16 cellular contexts compared by ENCODE assay signal in genomic region chr5:141950207-141951005, GRCh38. TPM values are rescaled to one million over a fixed set of nuclear protein-coding genes. Genes with fewer than 3 reads are reported as not detected.
DNase-seq lines count a peak whose midpoint lies in the region; ATAC-seq, FAIRE-seq and TF ChIP-seq lines count a peak whose summit lies in the region.
"Had no signal": no experiment of that assay in that cellular context is flagged by ENCODE, and none has a peak within 500 bp of the region (broad histone marks: within the 10 kb centered on the region; RNA-seq: fewer than 3 reads in every experiment).

No MANE protein-coding gene starts in this region.

- ATAC-seq in activated naive CD8-positive, alpha-beta T cell treated with anti-CD3 and anti-CD28 coated beads, Interleukin-2, amount 50 U/mL, for 24 hours = peak; percentile 48
- no peak for ATAC-seq in GM19328 (IDR thresholded peaks at IDR 0.05; ENCODE audit: unreplicated experiment)

- no peak for TF ChIP-seq CTCF in HEK293 (tag by site-specific recombination; IDR thresholded peaks at IDR 0.05)
- TF ChIP-seq CTCF in endothelial cell of umbilical vein (IDR thresholded peaks at IDR 0.05; ENCODE audit: extremely low read depth in 1 of 2, insufficient read depth in 1 of 2, low read depth in 1 of 2, low read length in 2 of 2) = no peak

- H3K27ac ChIP-seq in BLaER1 (no peak overlapping the region), HEK293 (ENCODE audit: extremely low read depth, low read depth, low read length) (no peak overlapping the region), endothelial cell of umbilical vein (ENCODE audit: insufficient read depth, low read depth, low read length) (no peak overlapping the region)

- H3K9me3 ChIP-seq in BLaER1 (no peaks in the 10 kb centered on the region), HEK293 (ENCODE audit: control insufficient read depth, insufficient read depth, low read depth, low read length) (no peaks in the 10 kb centered on the region), endothelial cell of umbilical vein (replicated peaks; ENCODE audit: control insufficient read depth, insufficient read depth, low read length) (no peaks in the 10 kb centered on the region)

- peaks cover 57% of the 10 kb centered on the region for H3K4me1 ChIP-seq in BLaER1
- no peaks in the 10 kb centered on the region for H3K4me1 ChIP-seq in HEK293 (ENCODE audit: control insufficient read depth, insufficient read depth, low read length)
- peaks cover 60% of the 10 kb centered on the region for H3K4me1 ChIP-seq in endothelial cell of umbilical vein (ENCODE audit: control insufficient read depth, extremely low read depth, insufficient read depth, low read length)

- no peaks in the 10 kb centered on the region for H3K27me3 Mint-ChIP-seq in activated naive CD8-positive, alpha-beta T cell treated with anti-CD3 and anti-CD28 coated beads, Interleukin-2, amount 50 U/mL, for 24 hours
- H3K27me3 Mint-ChIP-seq in activated naive CD8-positive, alpha-beta T cell treated with anti-CD3 and anti-CD28 coated beads for 36 hours = no peaks in the 10 kb centered on the region
- H3K27me3 Mint-ChIP-seq: B cell had no signal

- POLR2A ChIA-PET in HEK293 (lab: Yijun Ruan, JAX) (no interaction called here), endothelial cell of umbilical vein (lab: Charles Lee) (no interaction called here)

- DNase-seq in activated naive CD8-positive, alpha-beta T cell treated with anti-CD3 and anti-CD28 coated beads, Interleukin-2, amount 50 U/mL, for 24 hours = no peak
- DNase-seq in activated naive CD8-positive, alpha-beta T cell treated with anti-CD3 and anti-CD28 coated beads for 36 hours = no peak
- DNase-seq in endothelial cell of umbilical vein (ENCODE audit: low read depth, low spot score) (no peak), hepatic stellate cell (ENCODE audit: low spot score) (no peak)
- DNase-seq: GDM1, HCEC 1CT had no signal

- H3K9me1 ChIP-seq in endothelial cell of umbilical vein (replicated peaks; ENCODE audit: control insufficient read depth, extremely low read depth, insufficient read depth, low read length) = no peaks in the 10 kb centered on the region

- CTCF ChIA-PET in HEK293 (lab: Yijun Ruan, JAX) = interaction anchor here (0.7 to 1.9 kb wide), 6 partner anchors 9 to 243 kb away, joined by 3 to 16 read pairs (median 3); no protein-coding TSS in a partner anchor
- CTCF ChIA-PET in endothelial cell of umbilical vein (lab: Charles Lee) = interaction anchor here (1.4 to 2.5 kb wide), 2 partner anchors 10 to 17 kb away, joined by 3 to 16 read pairs; no protein-coding TSS in a partner anchor

- no peak overlapping the region for H3K27ac Mint-ChIP-seq in activated naive CD8-positive, alpha-beta T cell treated with anti-CD3 and anti-CD28 coated beads, Interleukin-2, amount 50 U/mL, for 24 hours
- H3K27ac Mint-ChIP-seq in activated naive CD8-positive, alpha-beta T cell treated with anti-CD3 and anti-CD28 coated beads for 36 hours = no peak overlapping the region
- H3K27ac Mint-ChIP-seq: B cell; CD8-positive, alpha-beta T cell had no signal

- no peak overlapping the region for H2AFZ ChIP-seq in endothelial cell of umbilical vein (ENCODE audit: low read depth, low read length)

- H3K4me3 Mint-ChIP-seq in activated naive CD8-positive, alpha-beta T cell treated with anti-CD3 and anti-CD28 coated beads, Interleukin-2, amount 50 U/mL, for 24 hours = no peak overlapping the region
- H3K4me3 Mint-ChIP-seq in activated naive CD8-positive, alpha-beta T cell treated with anti-CD3 and anti-CD28 coated beads for 36 hours = no peak overlapping the region
- H3K4me3 Mint-ChIP-seq: B cell, CD14-positive monocyte had no signal

- H3K36me3 Mint-ChIP-seq in activated naive CD8-positive, alpha-beta T cell treated with anti-CD3 and anti-CD28 coated beads, Interleukin-2, amount 50 U/mL, for 24 hours (ENCODE audit: low read depth) = no peaks in the 10 kb centered on the region
- no peaks in the 10 kb centered on the region for H3K36me3 Mint-ChIP-seq in activated naive CD8-positive, alpha-beta T cell treated with anti-CD3 and anti-CD28 coated beads for 36 hours

- H3K9ac ChIP-seq in BLaER1 (no peak overlapping the region), endothelial cell of umbilical vein (replicated peaks; ENCODE audit: extremely low read depth, insufficient read depth, low read length) (no peak overlapping the region)

- no peak for TF ChIP-seq POLR2A in endothelial cell of umbilical vein (IDR thresholded peaks at IDR 0.05; ENCODE audit: low read depth, low read length)

- peaks cover 8% of the 10 kb centered on the region for H3K4me1 Mint-ChIP-seq in activated naive CD8-positive, alpha-beta T cell treated with anti-CD3 and anti-CD28 coated beads, Interleukin-2, amount 50 U/mL, for 24 hours
- H3K4me1 Mint-ChIP-seq in activated naive CD8-positive, alpha-beta T cell treated with anti-CD3 and anti-CD28 coated beads for 36 hours = peaks cover 12% of the 10 kb centered on the region

- no peaks in the 10 kb centered on the region for H3K9me3 Mint-ChIP-seq in activated naive CD8-positive, alpha-beta T cell treated with anti-CD3 and anti-CD28 coated beads, Interleukin-2, amount 50 U/mL, for 24 hours
- H3K9me3 Mint-ChIP-seq in activated naive CD8-positive, alpha-beta T cell treated with anti-CD3 and anti-CD28 coated beads for 36 hours = no peaks in the 10 kb centered on the region
- H3K9me3 Mint-ChIP-seq: CD14-positive monocyte; CD8-positive, alpha-beta T cell had no signal

- no TSS peak for BruUV-seq in endothelial cell of umbilical vein (replicated peaks; lab: Mats Ljungman, UMichigan)

- dilution Hi-C loops in endothelial cell of umbilical vein (cut with MboI; ENCODE audit: extremely low pct_ligation_motif_present, low sequenced_read_pairs) = no loop called here

- H3K79me2 ChIP-seq in endothelial cell of umbilical vein (ENCODE audit: control insufficient read depth, insufficient read depth, low read length) = no peaks in the 10 kb centered on the region

- H3K27me3 ChIP-seq in BLaER1 (no peaks in the 10 kb centered on the region), endothelial cell of umbilical vein (ENCODE audit: control insufficient read depth in 2 of 2, insufficient read depth in 2 of 2, low read length in 2 of 2) (no peaks in the 10 kb centered on the region)

- peak overlapping the region; percentile 78 for H3K4me2 ChIP-seq in BLaER1
- no peak overlapping the region for H3K4me2 ChIP-seq in endothelial cell of umbilical vein (ENCODE audit: insufficient read depth, low read length)

- H3K4me3 ChIP-seq in BLaER1 (no peak overlapping the region), HEK293 (ENCODE audit: low read depth, low read length) (no peak overlapping the region), endothelial cell of umbilical vein (replicated peaks in 1 of 3; ENCODE audit: insufficient read depth in 1 of 3, low read depth in 1 of 3, low read length in 3 of 3) (no peak overlapping the region)

- FAIRE-seq in endothelial cell of umbilical vein (lab: Jason Lieb, UNC) = peak; percentile 31
- FAIRE-seq: A204.1, D721Med, GM19239 had no signal

- intact Hi-C loops in endothelial cell of umbilical vein (cut with micrococcal nuclease) = no loop called here

- H4K20me1 ChIP-seq in BLaER1 (no peaks in the 10 kb centered on the region), endothelial cell of umbilical vein (replicated peaks; ENCODE audit: control insufficient read depth, extremely low read depth, insufficient read depth, low read length) (no peaks in the 10 kb centered on the region)

- H3K36me3 ChIP-seq in BLaER1 = no peaks in the 10 kb centered on the region
- H3K36me3 ChIP-seq in HEK293 (ENCODE audit: control insufficient read depth in 2 of 2, insufficient read depth in 1 of 2, low read length in 2 of 2) = no peaks in the 10 kb centered on the region
- H3K36me3 ChIP-seq in endothelial cell of umbilical vein (ENCODE audit: control insufficient read depth in 2 of 2, extremely low read depth in 1 of 2, insufficient read depth in 2 of 2, low read length in 2 of 2) = no peaks in the 10 kb centered on the region

TF ChIP-seq in HEK293, 187 proteins besides CTCF, POLR2A, EP300 and RAD21 (continues in another document):
- TF ChIP-seq ZFP3 (tag by site-specific recombination; IDR thresholded peaks at IDR 0.05; ENCODE audit: low read depth) = no peak

TF ChIP-seq in endothelial cell of umbilical vein, 7 proteins besides CTCF, POLR2A, EP300 and RAD21 (continues in another document):
- TF ChIP-seq FOS (IDR thresholded peaks at IDR 0.05; ENCODE audit: borderline replicate concordance, insufficient read depth, low read length) = no peak

RNA-seq across cellular contexts. Expression of gene PCDH12, which starts 7.6 kb away (rescaled TPM):
- total RNA-seq in activated naive CD8-positive, alpha-beta T cell treated with anti-CD3 and anti-CD28 coated beads for 36 hours = 1 to 10 TPM; 1.3 to 1.5 TPM
- 18.5 and 20.4 TPM in 2 replicates for total RNA-seq in endothelial cell of umbilical vein
- polyA plus RNA-seq in endothelial cell of umbilical vein = 5.5 and 6.2 TPM in 2 replicates
- 3.2 and 3.6 TPM in 2 replicates for polyA plus RNA-seq in endothelial cell of umbilical vein (2011; cell fraction: cytosol; rRNA removed)
- polyA plus RNA-seq in endothelial cell of umbilical vein (2011; cell fraction: nucleus; rRNA removed) = 2.6 and 2.9 TPM in 2 replicates
- polyA plus RNA-seq in endothelial cell of umbilical vein (2012) = 5.4 and 7.7 TPM in 2 replicates
- polyA minus RNA-seq in endothelial cell of umbilical vein = 6.9 and 10.3 TPM in 2 replicates
- polyA minus RNA-seq in endothelial cell of umbilical vein (2011; cell fraction: cytosol; rRNA and poly(A)+ RNA removed) = 0.82 TPM
- polyA minus RNA-seq in endothelial cell of umbilical vein (2011; cell fraction: nucleus; rRNA and poly(A)+ RNA removed) = 2.7 and 5.1 TPM in 2 replicates
- total RNA-seq: B cell; CD8-positive, alpha-beta T cell; H4 had no signal

RNA-seq across cellular contexts. Expression of gene RNF14, which starts 18.5 kb away (rescaled TPM):
- 10 to 100 TPM; 44.9 to 45.4 TPM for total RNA-seq in activated naive CD8-positive, alpha-beta T cell treated with anti-CD3 and anti-CD28 coated beads for 36 hours
- total RNA-seq in endothelial cell of umbilical vein = 53.1 and 55.9 TPM in 2 replicates
- 20.3 and 23.5 TPM in 2 replicates for polyA plus RNA-seq in endothelial cell of umbilical vein
- polyA plus RNA-seq in endothelial cell of umbilical vein (2011; cell fraction: cytosol; rRNA removed) = 31.4 and 34.3 TPM in 2 replicates
- polyA plus RNA-seq in endothelial cell of umbilical vein (2011; cell fraction: nucleus; rRNA removed) = 32.0 and 32.5 TPM in 2 replicates
- 75.7 and 87.2 TPM in 2 replicates for polyA plus RNA-seq in endothelial cell of umbilical vein (2012)
- 56.2 and 56.9 TPM in 2 replicates for polyA minus RNA-seq in endothelial cell of umbilical vein
- polyA minus RNA-seq in endothelial cell of umbilical vein (2011; cell fraction: cytosol; rRNA and poly(A)+ RNA removed) = 8.6 TPM
- 18.4 and 29.8 TPM in 2 replicates for polyA minus RNA-seq in endothelial cell of umbilical vein (2011; cell fraction: nucleus; rRNA and poly(A)+ RNA removed)

RNA-seq across cellular contexts. Expression of gene DELE1, which starts 26.7 kb away (rescaled TPM):
- total RNA-seq in activated naive CD8-positive, alpha-beta T cell treated with anti-CD3 and anti-CD28 coated beads for 36 hours = 10 to 100 TPM; 46.4 to 51.6 TPM
- 67.0 and 105 TPM in 2 replicates for total RNA-seq in endothelial cell of umbilical vein
- polyA plus RNA-seq in endothelial cell of umbilical vein = 121 and 139 TPM in 2 replicates
- polyA plus RNA-seq in endothelial cell of umbilical vein (2011; cell fraction: cytosol; rRNA removed) = 80.8 and 91.2 TPM in 2 replicates
- 291 and 301 TPM in 2 replicates for polyA plus RNA-seq in endothelial cell of umbilical vein (2011; cell fraction: nucleus; rRNA removed)
- 60.1 and 60.8 TPM in 2 replicates for polyA plus RNA-seq in endothelial cell of umbilical vein (2012)
- polyA minus RNA-seq in endothelial cell of umbilical vein = 96.7 and 110 TPM in 2 replicates
- polyA minus RNA-seq in endothelial cell of umbilical vein (2011; cell fraction: cytosol; rRNA and poly(A)+ RNA removed) = 29.9 TPM
- polyA minus RNA-seq in endothelial cell of umbilical vein (2011; cell fraction: nucleus; rRNA and poly(A)+ RNA removed) = 83.3 and 102 TPM in 2 replicates
